In genomic region chr2:163474319-163474744, GRCh38 we compare ENCODE assay signal across 31 cellular contexts.
"Had no signal": no experiment of that assay in that cellular context is flagged by ENCODE, and none has a peak within 500 bp of the region (broad histone marks: within the 10 kb centered on the region; RNA-seq: fewer than 3 reads in every experiment).

No MANE protein-coding gene starts in this region.

- H3K4me2 ChIP-seq: smooth muscle cell had no signal

- H3K4me1 ChIP-seq: parathyroid adenoma, psoas muscle, spleen, thyroid gland, upper lobe of left lung, vagina had no signal

- H3K27me3 Mint-ChIP-seq: naive thymus-derived CD8-positive, alpha-beta T cell; natural killer cell treated with Interleukin-12 subunit alpha and Interleukin-12 subunit beta and Interleukin-15 and Interleukin-18, amount 100 ng/mL, for 72 hours; stimulated activated memory B cell treated with anti-CD40 and anti-IgM and Interleukin-4, amounts not matched to agents 10 μg/mL and 1 μg/mL and 100 μg/mL, for 72 hours; stimulated activated naive CD8-positive, alpha-beta T cell treated with anti-CD3 and anti-CD28 coated beads, Interleukin-15, amount 100 ng/mL, for 72 hours had no signal

- H3K4me3 ChIP-seq: ovary, psoas muscle, skin epidermis, smooth muscle cell, spleen, thoracic aorta, thyroid gland, tibial nerve, upper lobe of left lung, vagina had no signal

- H3K79me2 ChIP-seq: parathyroid adenoma had no signal

- FAIRE-seq: urothelium cell line had no signal

- H3K9me3 ChIP-seq: ovary, psoas muscle, thoracic aorta, thyroid gland, tibial nerve, upper lobe of left lung, vagina had no signal

- H3K27ac Mint-ChIP-seq: naive thymus-derived CD8-positive, alpha-beta T cell; natural killer cell treated with Interleukin-12 subunit alpha and Interleukin-12 subunit beta and Interleukin-15 and Interleukin-18, amount 100 ng/mL, for 72 hours; nephron progenitor cell; progenitor cell of endocrine pancreas; stimulated activated memory B cell treated with anti-CD40 and anti-IgM and Interleukin-4, amounts not matched to agents 10 μg/mL and 1 μg/mL and 100 μg/mL, for 72 hours; stimulated activated naive CD8-positive, alpha-beta T cell treated with anti-CD3 and anti-CD28 coated beads, Interleukin-15, amount 100 ng/mL, for 72 hours had no signal

- H3K4me3 Mint-ChIP-seq: naive thymus-derived CD8-positive, alpha-beta T cell; natural killer cell treated with Interleukin-12 subunit alpha and Interleukin-12 subunit beta and Interleukin-15 and Interleukin-18, amount 100 ng/mL, for 72 hours; nephron progenitor cell; neural crest cell; stimulated activated memory B cell treated with anti-CD40 and anti-IgM and Interleukin-4, amounts not matched to agents 10 μg/mL and 1 μg/mL and 100 μg/mL, for 72 hours; stimulated activated naive CD8-positive, alpha-beta T cell treated with anti-CD3 and anti-CD28 coated beads, Interleukin-15, amount 100 ng/mL, for 72 hours had no signal

- H2AFZ ChIP-seq: parathyroid adenoma had no signal

- H3K4me1 Mint-ChIP-seq: naive thymus-derived CD8-positive, alpha-beta T cell; stimulated activated memory B cell treated with anti-CD40 and anti-IgM and Interleukin-4, amounts not matched to agents 10 μg/mL and 1 μg/mL and 100 μg/mL, for 72 hours; stimulated activated naive CD8-positive, alpha-beta T cell treated with anti-CD3 and anti-CD28 coated beads, Interleukin-15, amount 100 ng/mL, for 72 hours had no signal

- H3K36me3 ChIP-seq: ovary, spleen, thoracic aorta, thyroid gland, tibial nerve, upper lobe of left lung, vagina had no signal

- DNase-seq: naive thymus-derived CD8-positive, alpha-beta T cell; nephron progenitor cell; occipital lobe; ovary; posterior cingulate gyrus; psoas muscle; right cardiac atrium; spleen; stimulated activated CD4-positive, alpha-beta T cell treated with anti-CD3 and anti-CD28 coated beads, Interleukin-12 subunit alpha, Interleukin-12 subunit beta, amount 100 ng/mL, for 4 hours; stimulated activated CD4-positive, alpha-beta T cell treated with anti-CD3 and anti-CD28 coated beads, Interleukin-1b, Interleukin-23, amount 100 ng/mL, for 48 hours; stimulated activated CD4-positive, alpha-beta T cell treated with anti-CD3 and anti-CD28 coated beads, Interleukin-4, amount 100 ng/mL, for 1 hour; stimulated activated CD4-positive, alpha-beta T cell treated with anti-CD3 and anti-CD28 coated beads, Interleukin-4, amount 100 ng/mL, for 4 hours; stimulated activated CD8-positive, alpha-beta memory T cell treated with anti-CD3 and anti-CD28 coated beads, Interleukin-4, amount 100 ng/mL, for 48 hours; stimulated activated naive CD4-positive, alpha-beta T cell; stimulated activated naive CD8-positive, alpha-beta T cell treated with anti-CD3 and anti-CD28 coated beads, Interleukin-15, amount 100 ng/mL, for 72 hours; stimulated activated naive CD8-positive, alpha-beta T cell treated with anti-CD3 and anti-CD28 coated beads, Interleukin-15, Interleukin-2, amounts not matched to agents 100 U/mL and 50 U/mL, for 24 hours; substantia nigra; thyroid gland; upper lobe of left lung had no signal

- H3K27ac ChIP-seq: ovary, parathyroid adenoma, psoas muscle, skin epidermis, spleen, thoracic aorta, thyroid gland, tibial nerve, upper lobe of left lung, vagina had no signal

- H3K9ac ChIP-seq: parathyroid adenoma had no signal

- H3K27me3 ChIP-seq: ovary, spleen, thyroid gland, tibial nerve, upper lobe of left lung, vagina had no signal

- H3K36me3 Mint-ChIP-seq: naive thymus-derived CD8-positive, alpha-beta T cell; stimulated activated memory B cell treated with anti-CD40 and anti-IgM and Interleukin-4, amounts not matched to agents 10 μg/mL and 1 μg/mL and 100 μg/mL, for 72 hours had no signal

- ATAC-seq: naive thymus-derived CD8-positive, alpha-beta T cell; natural killer cell treated with Interleukin-12 subunit alpha and Interleukin-12 subunit beta and Interleukin-15 and Interleukin-18, amount 100 ng/mL, for 72 hours; psoas muscle; right cardiac atrium; sciatic nerve; stimulated activated memory B cell treated with anti-CD40 and anti-IgM and Interleukin-4, amounts not matched to agents 10 μg/mL and 1 μg/mL and 100 μg/mL, for 72 hours; stimulated activated naive CD8-positive, alpha-beta T cell treated with anti-CD3 and anti-CD28 coated beads, Interleukin-15, amount 100 ng/mL, for 72 hours; stimulated activated naive CD8-positive, alpha-beta T cell treated with anti-CD3 and anti-CD28 coated beads, Interleukin-15, Interleukin-2, amounts not matched to agents 100 U/mL and 50 U/mL, for 24 hours had no signal

- H3K9me3 Mint-ChIP-seq: stimulated activated memory B cell treated with anti-CD40 and anti-IgM and Interleukin-4, amounts not matched to agents 10 μg/mL and 1 μg/mL and 100 μg/mL, for 72 hours had no signal
